Comparison of ENCODE assay signal across 19 cellular contexts in the genomic region with DNA sequence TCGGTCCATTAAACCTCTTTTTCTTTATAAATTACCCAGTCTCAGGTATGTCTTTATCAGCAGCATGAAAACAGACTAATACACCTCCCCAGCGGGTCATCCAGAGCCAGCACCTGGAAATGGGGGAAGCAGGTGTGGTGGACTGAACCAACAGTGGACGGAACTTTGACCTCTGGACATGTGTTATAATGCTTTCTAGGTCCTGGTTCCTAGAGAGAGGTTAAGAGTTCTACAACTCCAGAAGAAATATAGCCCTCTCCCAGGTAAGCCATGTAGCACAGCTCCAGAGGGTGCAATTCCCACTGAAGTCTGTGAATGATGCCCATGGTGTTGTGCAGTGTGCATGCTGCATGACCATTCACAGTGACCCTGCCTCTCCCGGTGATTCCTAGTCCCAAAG.
"Had no signal": no experiment of that assay in that cellular context is flagged by ENCODE, and none has a peak within 500 bp of the region (broad histone marks: within the 10 kb centered on the region; RNA-seq: fewer than 3 reads in every experiment).

No MANE protein-coding gene starts in this region.

- H3K27ac ChIP-seq: colonic mucosa, esophagus squamous epithelium, gastrocnemius medialis, heart right ventricle, left lung, lower lobe of right lung had no signal

- H3K27me3 ChIP-seq: colonic mucosa, esophagus squamous epithelium, gastrocnemius medialis, heart right ventricle, left lung had no signal

- H3K27me3 Mint-ChIP-seq: dendritic cell treated with granulocyte-macrophage colony-stimulating factor and Interleukin-4, amounts not matched to agents 40 ng/mL and 50 ng/mL, for 4 days had no signal

- H3K4me3 Mint-ChIP-seq: dendritic cell treated with granulocyte-macrophage colony-stimulating factor and Interleukin-4, amounts not matched to agents 40 ng/mL and 50 ng/mL, for 4 days; mesothelial cell of epicardium had no signal

- H3K4me3 ChIP-seq: colonic mucosa, esophagus squamous epithelium, gastrocnemius medialis, heart right ventricle, left lung, lower lobe of right lung, mucosa of descending colon had no signal

- H3K9me3 ChIP-seq: colonic mucosa, esophagus squamous epithelium, gastrocnemius medialis, left lung, lower lobe of right lung, mucosa of descending colon had no signal

- ATAC-seq: gastrocnemius medialis, heart right ventricle, left cardiac atrium, left lung, left ventricle myocardium superior, lower lobe of right lung, mucosa of descending colon had no signal

- H3K4me1 ChIP-seq: colonic mucosa, gastrocnemius medialis had no signal

- H3K9me3 Mint-ChIP-seq: dendritic cell treated with granulocyte-macrophage colony-stimulating factor and Interleukin-4, amounts not matched to agents 40 ng/mL and 50 ng/mL, for 4 days; mesothelial cell of epicardium had no signal

- H3K36me3 ChIP-seq: colonic mucosa, esophagus squamous epithelium, gastrocnemius medialis, heart right ventricle, left lung, lower lobe of right lung had no signal

- H3K27ac Mint-ChIP-seq: dendritic cell treated with granulocyte-macrophage colony-stimulating factor and Interleukin-4, amounts not matched to agents 40 ng/mL and 50 ng/mL, for 4 days; mesothelial cell of epicardium had no signal

- DNase-seq: colonic mucosa; cortex of kidney; effector memory CD4-positive, alpha-beta T cell; esophagus squamous epithelium; foreskin fibroblast; foreskin melanocyte; gastrocnemius medialis; glutamatergic neuron; head of caudate nucleus; heart right ventricle; hippocampal formation; left cardiac atrium; left lung; left ventricle myocardium superior; lower lobe of right lung; mesenchymal stem cell; mucosa of descending colon had no signal

- H3K36me3 Mint-ChIP-seq: mesothelial cell of epicardium had no signal
